8 cellular contexts compared by ENCODE assay signal in the genomic region with DNA sequence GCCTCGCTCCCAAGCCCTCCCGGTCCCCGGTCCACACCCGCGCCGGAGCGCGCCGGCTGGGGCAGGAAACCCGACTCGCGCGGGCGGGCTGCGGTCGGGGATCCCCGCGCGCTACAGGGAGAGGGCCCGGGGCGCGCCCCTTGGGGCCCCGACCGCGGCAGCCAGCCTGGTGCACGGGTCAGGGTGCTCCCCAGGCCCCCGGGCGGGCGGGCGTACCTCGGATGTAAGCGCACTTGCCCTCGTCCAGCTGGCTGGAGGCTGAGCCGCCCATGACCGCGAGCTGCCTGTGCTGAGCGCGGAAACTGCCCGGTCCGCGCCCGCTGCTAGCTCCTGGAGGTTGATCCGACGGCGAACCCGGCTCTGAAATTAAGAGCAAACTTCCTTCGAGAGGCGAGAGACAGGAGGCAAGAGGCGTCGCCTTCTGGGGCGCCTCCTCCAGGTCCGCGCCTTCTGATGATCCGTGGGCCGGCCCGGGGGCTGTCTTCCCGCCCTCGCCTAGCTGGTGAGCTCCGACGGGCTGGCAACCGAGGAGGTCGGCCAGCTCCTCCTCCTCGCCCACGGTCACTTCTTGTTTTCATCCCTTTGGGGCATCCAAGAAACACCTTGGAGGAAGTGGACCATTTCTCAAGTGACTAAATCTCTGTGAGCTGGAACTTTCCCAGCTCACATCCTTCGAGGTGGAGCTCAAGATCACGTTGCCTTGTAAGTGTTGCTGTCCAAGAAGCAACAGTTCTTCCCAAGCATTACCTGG. TPM values are rescaled to one million over a fixed set of nuclear protein-coding genes. Genes with fewer than 3 reads are reported as not detected.
DNase-seq lines count a peak whose midpoint lies in the region; ATAC-seq, FAIRE-seq and TF ChIP-seq lines count a peak whose summit lies in the region.

A gene with protein sequence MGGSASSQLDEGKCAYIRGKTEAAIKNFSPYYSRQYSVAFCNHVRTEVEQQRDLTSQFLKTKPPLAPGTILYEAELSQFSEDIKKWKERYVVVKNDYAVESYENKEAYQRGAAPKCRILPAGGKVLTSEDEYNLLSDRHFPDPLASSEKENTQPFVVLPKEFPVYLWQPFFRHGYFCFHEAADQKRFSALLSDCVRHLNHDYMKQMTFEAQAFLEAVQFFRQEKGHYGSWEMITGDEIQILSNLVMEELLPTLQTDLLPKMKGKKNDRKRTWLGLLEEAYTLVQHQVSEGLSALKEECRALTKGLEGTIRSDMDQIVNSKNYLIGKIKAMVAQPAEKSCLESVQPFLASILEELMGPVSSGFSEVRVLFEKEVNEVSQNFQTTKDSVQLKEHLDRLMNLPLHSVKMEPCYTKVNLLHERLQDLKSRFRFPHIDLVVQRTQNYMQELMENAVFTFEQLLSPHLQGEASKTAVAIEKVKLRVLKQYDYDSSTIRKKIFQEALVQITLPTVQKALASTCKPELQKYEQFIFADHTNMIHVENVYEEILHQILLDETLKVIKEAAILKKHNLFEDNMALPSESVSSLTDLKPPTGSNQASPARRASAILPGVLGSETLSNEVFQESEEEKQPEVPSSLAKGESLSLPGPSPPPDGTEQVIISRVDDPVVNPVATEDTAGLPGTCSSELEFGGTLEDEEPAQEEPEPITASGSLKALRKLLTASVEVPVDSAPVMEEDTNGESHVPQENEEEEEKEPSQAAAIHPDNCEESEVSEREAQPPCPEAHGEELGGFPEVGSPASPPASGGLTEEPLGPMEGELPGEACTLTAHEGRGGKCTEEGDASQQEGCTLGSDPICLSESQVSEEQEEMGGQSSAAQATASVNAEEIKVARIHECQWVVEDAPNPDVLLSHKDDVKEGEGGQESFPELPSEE (minus strand): TSS at position 423 of the 751 bp plus-strand sequence. CDS start 152 bp downstream, at position 271.

- H3K27ac Mint-ChIP-seq in activated naive CD8-positive, alpha-beta T cell, result peak within 1 kb of the TSS; percentile 98

- H3K4me3 Mint-ChIP-seq in activated naive CD8-positive, alpha-beta T cell, result peak within 1 kb of the TSS; percentile 97

- H3K9me3 Mint-ChIP-seq in activated naive CD8-positive, alpha-beta T cell (ENCODE audit: low read depth), result no peaks in the 10 kb centered on the region

- no peaks in the 10 kb centered on the region for H3K9me3 ChIP-seq in right cardiac atrium (ENCODE audit: control insufficient read depth, low read length)

- ATAC-seq in right cardiac atrium, result peak; percentile 84 to 86
- peak; percentile 88 for ATAC-seq in sciatic nerve

- no peaks in the 10 kb centered on the region for H3K4me1 ChIP-seq in right cardiac atrium (ENCODE audit: control insufficient read depth, insufficient read depth, low read length)

- H3K27ac ChIP-seq in right cardiac atrium (ENCODE audit: low read length), result peak within 1 kb of the TSS; percentile 83

- H3K4me1 Mint-ChIP-seq in activated naive CD8-positive, alpha-beta T cell (ENCODE audit: low read depth), result peaks cover 44% of the 10 kb centered on the region

- TF ChIP-seq CTCF in GM20000 (IDR thresholded peaks at IDR 0.05; ENCODE audit: extremely low read depth, missing control alignments), result no peak

- FAIRE-seq in urothelium cell line (lab: Jason Lieb, UNC), result no peak

- peak within 1 kb of the TSS; percentile 83 for H3K4me3 ChIP-seq in right cardiac atrium (ENCODE audit: low read length)

- peak; percentile 79 for DNase-seq in DMS53 (lab: John Stamatoyannopoulos, UW)
- DNase-seq in GM20000 (ENCODE audit: low spot score), result peak; percentile 67
- peak; percentile 21 for DNase-seq in HPDE6-E6E7 (ENCODE audit: extremely low spot score)
- peak; percentile 83 for DNase-seq in SKM-1 treated with dmso at 0.1 percent for 144 hours (lab: John Stamatoyannopoulos, UW; ENCODE audit: unreplicated experiment)
- DNase-seq in right cardiac atrium, result peak; percentile 79 to 91 (median 88)
- peak; percentile 82 for DNase-seq in sciatic nerve (ENCODE audit: low spot score)
- no peak for DNase-seq in urothelium cell line (ENCODE audit: low spot score)

- no peaks in the 10 kb centered on the region for H3K27me3 ChIP-seq in right cardiac atrium (ENCODE audit: control insufficient read depth, insufficient read depth)

- peaks cover 4% of the 10 kb centered on the region for H3K36me3 Mint-ChIP-seq in activated naive CD8-positive, alpha-beta T cell

- under 1% methylated on average over 66 of the region's 66 CpGs for WGBS in right cardiac atrium

- H3K27me3 Mint-ChIP-seq in activated naive CD8-positive, alpha-beta T cell, result peaks cover 18% of the 10 kb centered on the region

- intact Hi-C loops in right cardiac atrium (cut with DNase I) (loop anchor here in 2 of 4 donors (10.0 kb wide), 1 partner anchor 89 kb away; no protein-coding TSS in a partner anchor), sciatic nerve (cut with DNase I) (loop anchor here (10.0 kb wide), 1 partner anchor 169 kb away; no protein-coding TSS in a partner anchor)

RNA-seq across cellular contexts. Expression of the gene that starts here (rescaled TPM):
- total RNA-seq in right cardiac atrium (100 to 1,000 TPM; 307 to 359 (median 329) TPM), sciatic nerve (42.4 TPM)
- 105 TPM for polyA plus RNA-seq in right cardiac atrium
